In the genomic region with DNA sequence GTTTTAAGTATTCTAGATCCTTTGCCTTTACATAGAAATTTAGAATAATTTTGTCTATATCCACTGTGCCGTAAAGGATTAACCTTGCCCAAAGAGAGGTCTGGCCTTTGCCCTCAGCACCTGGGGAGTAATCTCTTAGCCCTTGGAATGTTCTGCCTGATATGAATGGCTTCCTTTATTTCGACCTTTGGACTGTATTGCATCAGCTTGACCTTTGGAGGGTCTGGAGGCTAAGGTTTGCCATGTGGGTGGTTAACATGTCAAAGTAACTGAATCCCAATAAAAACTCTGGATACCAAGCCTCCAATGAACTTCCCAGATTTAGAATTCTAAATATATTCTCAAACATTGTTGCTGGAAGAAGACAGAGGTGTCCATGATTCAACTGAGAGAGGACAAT, we compare ENCODE assay signal across 1 cellular context.
TF ChIP-seq lines count a peak whose summit lies in the region.

No MANE protein-coding gene starts in this region.

TF ChIP-seq in HepG2, 621 proteins besides CTCF, POLR2A, EP300 and RAD21 (continued from another document):
- peak; percentile 70 to 74; a peak in 3 of 4 replicates for TF ChIP-seq NR2F1 (CRISPR knock-in tag; IDR thresholded peaks at IDR 0.05)
- no peak for TF ChIP-seq IKZF4 (CRISPR knock-in tag; IDR thresholded peaks at IDR 0.05; ENCODE audit: borderline replicate concordance, low read depth, not compliant biosample characterization)
- no peak for TF ChIP-seq ZNF761 (CRISPR knock-in tag; conservative IDR thresholded peaks at IDR 0.05)
- TF ChIP-seq NR2F6 (IDR thresholded peaks at IDR 0.05), result peak; percentile 67
- peak; percentile 73 for TF ChIP-seq NR2F6 (CRISPR knock-in tag; IDR thresholded peaks at IDR 0.05)
- TF ChIP-seq ZNF557 (CRISPR knock-in tag; IDR thresholded peaks at IDR 0.05), result no peak
- no peak for TF ChIP-seq DNMT1 (CRISPR knock-in tag; IDR thresholded peaks at IDR 0.05)
- no peak for TF ChIP-seq GZF1 (CRISPR knock-in tag; IDR thresholded peaks at IDR 0.05)
- TF ChIP-seq, protein P1, sequence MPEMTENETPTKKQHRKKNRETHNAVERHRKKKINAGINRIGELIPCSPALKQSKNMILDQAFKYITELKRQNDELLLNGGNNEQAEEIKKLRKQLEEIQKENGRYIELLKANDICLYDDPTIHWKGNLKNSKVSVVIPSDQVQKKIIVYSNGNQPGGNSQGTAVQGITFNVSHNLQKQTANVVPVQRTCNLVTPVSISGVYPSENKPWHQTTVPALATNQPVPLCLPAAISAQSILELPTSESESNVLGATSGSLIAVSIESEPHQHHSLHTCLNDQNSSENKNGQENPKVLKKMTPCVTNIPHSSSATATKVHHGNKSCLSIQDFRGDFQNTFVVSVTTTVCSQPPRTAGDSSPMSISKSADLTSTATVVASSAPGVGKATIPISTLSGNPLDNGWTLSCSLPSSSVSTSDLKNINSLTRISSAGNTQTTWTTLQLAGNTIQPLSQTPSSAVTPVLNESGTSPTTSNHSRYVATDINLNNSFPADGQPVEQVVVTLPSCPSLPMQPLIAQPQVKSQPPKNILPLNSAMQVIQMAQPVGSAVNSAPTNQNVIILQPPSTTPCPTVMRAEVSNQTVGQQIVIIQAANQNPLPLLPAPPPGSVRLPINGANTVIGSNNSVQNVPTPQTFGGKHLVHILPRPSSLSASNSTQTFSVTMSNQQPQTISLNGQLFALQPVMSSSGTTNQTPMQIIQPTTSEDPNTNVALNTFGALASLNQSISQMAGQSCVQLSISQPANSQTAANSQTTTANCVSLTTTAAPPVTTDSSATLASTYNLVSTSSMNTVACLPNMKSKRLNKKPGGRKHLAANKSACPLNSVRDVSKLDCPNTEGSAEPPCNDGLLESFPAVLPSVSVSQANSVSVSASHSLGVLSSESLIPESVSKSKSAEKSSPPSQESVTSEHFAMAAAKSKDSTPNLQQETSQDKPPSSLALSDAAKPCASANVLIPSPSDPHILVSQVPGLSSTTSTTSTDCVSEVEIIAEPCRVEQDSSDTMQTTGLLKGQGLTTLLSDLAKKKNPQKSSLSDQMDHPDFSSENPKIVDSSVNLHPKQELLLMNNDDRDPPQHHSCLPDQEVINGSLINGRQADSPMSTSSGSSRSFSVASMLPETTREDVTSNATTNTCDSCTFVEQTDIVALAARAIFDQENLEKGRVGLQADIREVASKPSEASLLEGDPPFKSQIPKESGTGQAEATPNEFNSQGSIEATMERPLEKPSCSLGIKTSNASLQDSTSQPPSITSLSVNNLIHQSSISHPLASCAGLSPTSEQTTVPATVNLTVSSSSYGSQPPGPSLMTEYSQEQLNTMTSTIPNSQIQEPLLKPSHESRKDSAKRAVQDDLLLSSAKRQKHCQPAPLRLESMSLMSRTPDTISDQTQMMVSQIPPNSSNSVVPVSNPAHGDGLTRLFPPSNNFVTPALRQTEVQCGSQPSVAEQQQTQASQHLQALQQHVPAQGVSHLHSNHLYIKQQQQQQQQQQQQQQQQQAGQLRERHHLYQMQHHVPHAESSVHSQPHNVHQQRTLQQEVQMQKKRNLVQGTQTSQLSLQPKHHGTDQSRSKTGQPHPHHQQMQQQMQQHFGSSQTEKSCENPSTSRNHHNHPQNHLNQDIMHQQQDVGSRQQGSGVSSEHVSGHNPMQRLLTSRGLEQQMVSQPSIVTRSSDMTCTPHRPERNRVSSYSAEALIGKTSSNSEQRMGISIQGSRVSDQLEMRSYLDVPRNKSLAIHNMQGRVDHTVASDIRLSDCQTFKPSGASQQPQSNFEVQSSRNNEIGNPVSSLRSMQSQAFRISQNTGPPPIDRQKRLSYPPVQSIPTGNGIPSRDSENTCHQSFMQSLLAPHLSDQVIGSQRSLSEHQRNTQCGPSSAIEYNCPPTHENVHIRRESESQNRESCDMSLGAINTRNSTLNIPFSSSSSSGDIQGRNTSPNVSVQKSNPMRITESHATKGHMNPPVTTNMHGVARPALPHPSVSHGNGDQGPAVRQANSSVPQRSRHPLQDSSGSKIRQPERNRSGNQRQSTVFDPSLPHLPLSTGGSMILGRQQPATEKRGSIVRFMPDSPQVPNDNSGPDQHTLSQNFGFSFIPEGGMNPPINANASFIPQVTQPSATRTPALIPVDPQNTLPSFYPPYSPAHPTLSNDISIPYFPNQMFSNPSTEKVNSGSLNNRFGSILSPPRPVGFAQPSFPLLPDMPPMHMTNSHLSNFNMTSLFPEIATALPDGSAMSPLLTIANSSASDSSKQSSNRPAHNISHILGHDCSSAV (CRISPR knock-in tag; IDR thresholded peaks at IDR 0.05; ENCODE audit: borderline replicate concordance), result no peak
- peak; percentile 34; the same call in 1 of the 2 replicates for TF ChIP-seq ARID5B (CRISPR knock-in tag; IDR thresholded peaks at IDR 0.05)
- no peak for TF ChIP-seq HMG20B (CRISPR knock-in tag; conservative IDR thresholded peaks at IDR 0.05)
- no peak for TF ChIP-seq TARDBP (CRISPR knock-in tag; IDR thresholded peaks at IDR 0.05)
- TF ChIP-seq TEAD3 (CRISPR knock-in tag; optimal IDR thresholded peaks at IDR 0.05; ENCODE audit: borderline replicate concordance), result peak; percentile 35
